ENCODE assay signal across 12 cellular contexts in the genomic region with DNA sequence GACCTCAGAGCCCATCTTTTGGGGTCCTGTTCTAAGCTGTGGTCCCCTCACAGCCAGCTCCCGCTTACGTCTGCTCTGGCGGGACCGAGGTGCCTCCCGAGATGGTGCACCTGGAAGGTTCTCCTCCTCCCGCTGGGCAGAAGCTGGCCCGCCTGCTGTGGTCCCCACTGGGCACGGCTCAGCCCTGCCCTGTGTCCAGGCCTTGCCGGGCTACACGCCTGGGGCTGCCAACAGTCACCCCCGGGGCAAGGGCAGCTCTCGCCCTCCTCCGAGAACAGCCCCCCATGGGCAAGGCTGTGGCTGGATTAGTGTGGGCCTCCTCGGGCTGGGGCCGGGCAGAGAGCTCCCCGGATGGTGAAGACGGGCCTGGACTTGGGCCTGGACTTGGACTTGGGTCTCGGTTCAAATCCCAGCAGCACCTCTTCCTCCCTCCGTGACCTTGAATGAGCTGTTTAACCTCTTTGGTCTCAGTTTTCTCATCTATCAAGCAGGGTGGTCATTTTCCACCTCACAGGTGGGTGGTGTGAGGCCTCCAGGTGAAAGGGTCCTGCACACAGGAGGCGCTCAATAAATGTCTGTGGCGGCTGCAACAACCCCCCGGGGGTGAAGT. TPM values are rescaled to one million over a fixed set of nuclear protein-coding genes. Genes with fewer than 3 reads are reported as not detected.
DNase-seq lines count a peak whose midpoint lies in the region; ATAC-seq and TF ChIP-seq lines count a peak whose summit lies in the region.
"Had no signal": no experiment of that assay in that cellular context is flagged by ENCODE, and none has a peak within 500 bp of the region (broad histone marks: within the 10 kb centered on the region; RNA-seq: fewer than 3 reads in every experiment).

No MANE protein-coding gene starts in this region.

- ATAC-seq in GM19397 (IDR thresholded peaks at IDR 0.05; ENCODE audit: unreplicated experiment) (no peak), GM18873 (IDR thresholded peaks at IDR 0.05; ENCODE audit: low FRiP score, unreplicated experiment) (no peak), HG03469 (IDR thresholded peaks at IDR 0.05; ENCODE audit: unreplicated experiment) (no peak)
- ATAC-seq: left lung had no signal

- peaks cover 13% of the 10 kb centered on the region for H3K4me1 Mint-ChIP-seq in progenitor cell of endocrine pancreas (ENCODE audit: low read depth)

- H3K27ac Mint-ChIP-seq in progenitor cell of endocrine pancreas, result peak overlapping the region; percentile 95
- H3K27ac Mint-ChIP-seq: dendritic cell treated with granulocyte-macrophage colony-stimulating factor and Interleukin-4, amounts not matched to agents 40 ng/mL and 50 ng/mL, for 4 days had no signal

- peak; percentile 10 for DNase-seq in NCI-H146 (lab: John Stamatoyannopoulos, UW)
- DNase-seq in NCI-H146 treated with DMSO at 0.1 percent for 48 hours (lab: John Stamatoyannopoulos, UW; ENCODE audit: unreplicated experiment), result no peak
- peak; percentile 12 for DNase-seq in LHCN-M2 (ENCODE audit: low read depth)
- peak; percentile 24 for DNase-seq in central memory CD4-positive, alpha-beta T cell
- no peak for DNase-seq in progenitor cell of endocrine pancreas (ENCODE audit: low spot score, unreplicated experiment)
- DNase-seq: NCI-H1694 had no signal

- no peak overlapping the region for H3K4me3 Mint-ChIP-seq in progenitor cell of endocrine pancreas (ENCODE audit: low read depth)
- H3K4me3 Mint-ChIP-seq: dendritic cell treated with granulocyte-macrophage colony-stimulating factor and Interleukin-4, amounts not matched to agents 40 ng/mL and 50 ng/mL, for 4 days had no signal

- H3K9me3 Mint-ChIP-seq in progenitor cell of endocrine pancreas (ENCODE audit: low read depth), result no peaks in the 10 kb centered on the region
- H3K9me3 Mint-ChIP-seq: dendritic cell treated with granulocyte-macrophage colony-stimulating factor and Interleukin-4, amounts not matched to agents 40 ng/mL and 50 ng/mL, for 4 days had no signal

- peaks cover 2% of the 10 kb centered on the region for H3K27me3 Mint-ChIP-seq in progenitor cell of endocrine pancreas

- peaks cover 3% of the 10 kb centered on the region for H3K36me3 Mint-ChIP-seq in progenitor cell of endocrine pancreas (ENCODE audit: insufficient read depth)

- no peak for TF ChIP-seq CTCF in progenitor cell of endocrine pancreas (IDR thresholded peaks at IDR 0.05; ENCODE audit: unreplicated experiment)

RNA-seq across cellular contexts. Expression of a gene that starts 1.0 kb away (rescaled TPM):
- 0.06 and 0.13 TPM in 2 replicates for total RNA-seq in LHCN-M2 (2014; rRNA removed)
- 0.16 TPM for polyA plus RNA-seq in LHCN-M2 (2012)
- total RNA-seq in progenitor cell of endocrine pancreas, result 6.5 and 7.0 TPM in 2 replicates

RNA-seq across cellular contexts. Expression of a gene that starts 25.5 kb away (rescaled TPM):
- total RNA-seq in LHCN-M2 (2014; rRNA removed) (not detected in 2 replicates), progenitor cell of endocrine pancreas (2.6 and 3.0 TPM in 2 replicates)
- polyA plus RNA-seq in LHCN-M2 (2012), result 0.17 TPM
- total RNA-seq: A673 had no signal

RNA-seq across cellular contexts. Expression of a gene that starts 52.3 kb away (rescaled TPM):
- total RNA-seq in LHCN-M2 (2014; rRNA removed) (5.2 and 6.0 TPM in 2 replicates), progenitor cell of endocrine pancreas (64.2 and 67.3 TPM in 2 replicates)
- polyA plus RNA-seq in LHCN-M2 (2012), result 4.9 TPM

Comparison
In these comparisons a context has a peak if more than half of its experiments do, and no peak if none do; other contexts are left out.
1. DNase-seq: peak in NCI-H146 (single experiment), LHCN-M2 (single experiment) and central memory CD4-positive, alpha-beta T cell (single experiment); none in NCI-H146 treated with DMSO at 0.1 percent for 48 hours (single experiment) and progenitor cell of endocrine pancreas (single experiment).